ENCODE assay signal across 27 cellular contexts in genomic region chr13:92429231-92429630, GRCh38.
"Had no signal": no experiment of that assay in that cellular context is flagged by ENCODE, and none has a peak within 500 bp of the region (broad histone marks: within the 10 kb centered on the region; RNA-seq: fewer than 3 reads in every experiment).

No MANE protein-coding gene starts in this region.

- H3K9me3 ChIP-seq: gastroesophageal sphincter, heart right ventricle had no signal

- H3K4me1 ChIP-seq: esophagus muscularis mucosa, foreskin keratinocyte, gastroesophageal sphincter, heart right ventricle had no signal

- FAIRE-seq: astrocyte, bronchial epithelial cell had no signal

- H3K36me3 ChIP-seq: brain microvascular endothelial cell, esophagus muscularis mucosa, gastroesophageal sphincter, heart right ventricle had no signal

- ATAC-seq: activated T-cell treated with anti-CD3 and anti-CD28 coated beads, Interleukin-2, amount 50 U/mL, for 72 hours; foreskin keratinocyte; gastroesophageal sphincter; heart right ventricle had no signal

- H3K27ac ChIP-seq: brain microvascular endothelial cell, coronary artery, dorsolateral prefrontal cortex, esophagus muscularis mucosa, foreskin keratinocyte, gastroesophageal sphincter, heart right ventricle had no signal

- H3K4me3 ChIP-seq: coronary artery, dorsolateral prefrontal cortex, esophagus muscularis mucosa, gastroesophageal sphincter, heart right ventricle had no signal

- DNase-seq: activated CD4-positive, alpha-beta memory T cell treated with anti-CD3 and anti-CD28 coated beads, Interleukin-2, amount 10 ng/mL, durations not matched to agents 7 days and 5 days; activated CD4-positive, alpha-beta T cell treated with anti-CD3 and anti-CD28 coated beads for 1 hour; activated CD4-positive, alpha-beta T cell treated with anti-CD3 and anti-CD28 coated beads for 4 hours; activated CD4-positive, alpha-beta T cell treated with anti-CD3 and anti-CD28 coated beads, Interleukin-2, amount 10 ng/mL, durations not matched to agents 7 days and 5 days; activated CD4-positive, alpha-beta T cell treated with anti-CD3 and anti-CD28 coated beads, Interleukin-2, amount 50 U/mL, for 4 hours; activated CD8-positive, alpha-beta memory T cell treated with anti-CD3 and anti-CD28 coated beads, Interleukin-2, amount 50 U/mL, for 48 hours; activated gamma-delta T cell; activated naive CD4-positive, alpha-beta T cell; activated naive CD4-positive, alpha-beta T cell treated with anti-CD3 and anti-CD28 coated beads, Interleukin-2, amount 50 U/mL, for 16 hours; activated T-cell treated with anti-CD3 and anti-CD28 coated beads for 4 hours; activated T-cell treated with anti-CD3 and anti-CD28 coated beads, Interleukin-2, amount 50 U/mL, for 24 hours; activated T-cell treated with anti-CD3 and anti-CD28 coated beads, Interleukin-2, amount 50 U/mL, for 72 hours; amniotic stem cell; anterior cingulate cortex; brain microvascular endothelial cell; dorsolateral prefrontal cortex; effector memory CD4-positive, alpha-beta T cell; endodermal cell; erythroblast; foreskin keratinocyte; heart right ventricle; T-helper 2 cell had no signal

- H3K27me3 ChIP-seq: brain microvascular endothelial cell, dorsolateral prefrontal cortex, esophagus muscularis mucosa, foreskin keratinocyte, gastroesophageal sphincter, heart right ventricle had no signal
